Comparison of ENCODE assay signal across 36 cellular contexts in the genomic region with DNA sequence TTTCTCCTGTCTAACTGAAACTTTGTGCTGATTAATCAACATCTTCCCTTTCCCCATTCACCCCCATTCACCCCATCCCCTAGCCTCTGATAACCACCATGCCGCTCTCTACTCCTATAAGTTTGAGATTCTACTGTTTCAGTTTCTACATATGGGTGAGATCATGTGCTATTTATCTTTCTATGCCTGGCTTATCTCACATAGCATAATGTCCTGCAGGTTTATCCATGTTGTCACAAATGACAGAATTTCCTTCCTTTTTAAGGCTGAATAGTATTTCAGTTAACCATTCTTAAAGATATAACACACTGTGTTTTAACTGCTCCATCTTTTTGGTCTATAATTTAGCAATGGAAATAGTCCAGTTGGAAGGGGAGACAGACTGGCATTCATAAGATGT.
"Had no signal": no experiment of that assay in that cellular context is flagged by ENCODE, and none has a peak within 500 bp of the region (broad histone marks: within the 10 kb centered on the region; RNA-seq: fewer than 3 reads in every experiment).

No MANE protein-coding gene starts in this region.

- H3K4me3 Mint-ChIP-seq: activated CD4-positive, alpha-beta memory T cell treated with anti-CD3 and anti-CD28 coated beads, Interleukin-2, amount 10 ng/mL, durations not matched to agents 7 days and 5 days; activated CD8-positive, alpha-beta memory T cell treated with anti-CD3 and anti-CD28 coated beads, Interleukin-2, amount 10 ng/mL, durations not matched to agents 7 days and 5 days; activated naive CD4-positive, alpha-beta T cell treated with anti-CD3 and anti-CD28 coated beads, Interleukin-2, amount 10 ng/mL, durations not matched to agents 7 days and 5 days; activated naive CD8-positive, alpha-beta T cell; activated naive CD8-positive, alpha-beta T cell treated with anti-CD3 and anti-CD28 coated beads, Interleukin-2, amount 50 U/mL, for 24 hours; brain; T-helper 1 cell treated with Interleukin-12 subunit alpha and Interleukin-12 subunit beta and Interleukin-4 antibody, amounts not matched to agents 30 μg/mL and 1 μg/mL, for 36 hours; T-helper 2 cell treated with Interferon-gamma antibody and Interleukin-4, amounts not matched to agents 5 μg/mL and 100 μg/mL, for 36 hours had no signal

- H3K9me3 ChIP-seq: SJCRH30, SK-N-SH had no signal

- DNase-seq: activated CD4-positive, alpha-beta memory T cell treated with anti-CD3 and anti-CD28 coated beads, Interleukin-2, amount 10 ng/mL, durations not matched to agents 7 days and 5 days; activated CD4-positive, alpha-beta T cell treated with anti-CD3 and anti-CD28 coated beads for 1 hour; activated CD4-positive, alpha-beta T cell treated with anti-CD3 and anti-CD28 coated beads for 48 hours; activated CD4-positive, CD25-positive, alpha-beta regulatory T cell; activated CD8-positive, alpha-beta memory T cell treated with anti-CD3 and anti-CD28 coated beads for 24 hours; activated CD8-positive, alpha-beta memory T cell treated with anti-CD3 and anti-CD28 coated beads, Interleukin-2, amount 10 ng/mL, durations not matched to agents 7 days and 5 days; activated CD8-positive, alpha-beta memory T cell treated with anti-CD3 and anti-CD28 coated beads, Interleukin-2, amount 50 U/mL, for 48 hours; activated effector memory CD4-positive, alpha-beta T cell treated with Interleukin-2 at 50 U/mL for 16 hours; activated naive CD4-positive, alpha-beta T cell treated with anti-CD3 and anti-CD28 coated beads, Interleukin-2, amount 10 ng/mL, durations not matched to agents 7 days and 5 days; activated naive CD8-positive, alpha-beta T cell treated with anti-CD3 and anti-CD28 coated beads, Interleukin-2, amount 50 U/mL, for 24 hours; activated T-cell treated with anti-CD3 and anti-CD28 coated beads, Interleukin-2, amount 50 U/mL, for 48 hours; anterior cingulate cortex; caudate nucleus; cerebellar nuclear complex; Kasumi-1; KG1; MM.1S; MV-4-11; NCI-H1092 treated with DMSO at 0.1 percent for 48 hours; NCI-H1417; NCI-H146; NCI-H187; NCI-H2029 treated with DMSO at 0.1 percent for 48 hours; NCI-H2107; NCI-H2171; NCI-H510A; NCI-H526; NCI-H748 treated with DMSO at 0.1 percent for 48 hours; SHP77; SJCRH30; SK-N-SH; WERI-Rb-1 had no signal

- H3K9me3 Mint-ChIP-seq: activated CD4-positive, alpha-beta memory T cell treated with anti-CD3 and anti-CD28 coated beads, Interleukin-2, amount 10 ng/mL, durations not matched to agents 7 days and 5 days; activated naive CD4-positive, alpha-beta T cell treated with anti-CD3 and anti-CD28 coated beads, Interleukin-2, amount 10 ng/mL, durations not matched to agents 7 days and 5 days; activated naive CD8-positive, alpha-beta T cell treated with anti-CD3 and anti-CD28 coated beads, Interleukin-2, amount 50 U/mL, for 24 hours; T-helper 1 cell treated with Interleukin-12 subunit alpha and Interleukin-12 subunit beta and Interleukin-4 antibody, amounts not matched to agents 30 μg/mL and 1 μg/mL, for 36 hours; T-helper 2 cell treated with Interferon-gamma antibody and Interleukin-4, amounts not matched to agents 5 μg/mL and 100 μg/mL, for 36 hours had no signal

- H3K4me1 ChIP-seq: SJCRH30 had no signal

- H3K36me3 Mint-ChIP-seq: activated CD8-positive, alpha-beta memory T cell treated with anti-CD3 and anti-CD28 coated beads, Interleukin-2, amount 10 ng/mL, durations not matched to agents 7 days and 5 days; activated naive CD4-positive, alpha-beta T cell treated with anti-CD3 and anti-CD28 coated beads, Interleukin-2, amount 10 ng/mL, durations not matched to agents 7 days and 5 days; activated naive CD8-positive, alpha-beta T cell; brain had no signal

- H3K27me3 ChIP-seq: SJCRH30 had no signal

- H3K4me3 ChIP-seq: SJCRH30 had no signal

- H3K4me1 Mint-ChIP-seq: activated CD4-positive, alpha-beta memory T cell treated with anti-CD3 and anti-CD28 coated beads, Interleukin-2, amount 10 ng/mL, durations not matched to agents 7 days and 5 days; activated CD8-positive, alpha-beta memory T cell treated with anti-CD3 and anti-CD28 coated beads, Interleukin-2, amount 10 ng/mL, durations not matched to agents 7 days and 5 days; activated naive CD4-positive, alpha-beta T cell treated with anti-CD3 and anti-CD28 coated beads, Interleukin-2, amount 10 ng/mL, durations not matched to agents 7 days and 5 days; activated naive CD8-positive, alpha-beta T cell treated with anti-CD3 and anti-CD28 coated beads, Interleukin-2, amount 50 U/mL, for 24 hours had no signal

- H3K27ac ChIP-seq: SJCRH30, WERI-Rb-1 had no signal

- H3K27me3 Mint-ChIP-seq: activated CD4-positive, alpha-beta memory T cell treated with anti-CD3 and anti-CD28 coated beads, Interleukin-2, amount 10 ng/mL, durations not matched to agents 7 days and 5 days; activated CD8-positive, alpha-beta memory T cell treated with anti-CD3 and anti-CD28 coated beads, Interleukin-2, amount 10 ng/mL, durations not matched to agents 7 days and 5 days; activated naive CD4-positive, alpha-beta T cell treated with anti-CD3 and anti-CD28 coated beads, Interleukin-2, amount 10 ng/mL, durations not matched to agents 7 days and 5 days; activated naive CD8-positive, alpha-beta T cell; activated naive CD8-positive, alpha-beta T cell treated with anti-CD3 and anti-CD28 coated beads, Interleukin-2, amount 50 U/mL, for 24 hours had no signal

- H3K36me3 ChIP-seq: SJCRH30, WERI-Rb-1 had no signal

- H3K27ac Mint-ChIP-seq: activated CD4-positive, alpha-beta memory T cell treated with anti-CD3 and anti-CD28 coated beads, Interleukin-2, amount 10 ng/mL, durations not matched to agents 7 days and 5 days; activated CD8-positive, alpha-beta memory T cell treated with anti-CD3 and anti-CD28 coated beads, Interleukin-2, amount 10 ng/mL, durations not matched to agents 7 days and 5 days; activated naive CD4-positive, alpha-beta T cell treated with anti-CD3 and anti-CD28 coated beads, Interleukin-2, amount 10 ng/mL, durations not matched to agents 7 days and 5 days; activated naive CD8-positive, alpha-beta T cell; activated naive CD8-positive, alpha-beta T cell treated with anti-CD3 and anti-CD28 coated beads, Interleukin-2, amount 50 U/mL, for 24 hours; brain; T-helper 1 cell treated with Interleukin-12 subunit alpha and Interleukin-12 subunit beta and Interleukin-4 antibody, amounts not matched to agents 30 μg/mL and 1 μg/mL, for 36 hours; T-helper 2 cell treated with Interferon-gamma antibody and Interleukin-4, amounts not matched to agents 5 μg/mL and 100 μg/mL, for 36 hours had no signal

- ATAC-seq: activated CD8-positive, alpha-beta memory T cell treated with anti-CD3 and anti-CD28 coated beads, Interleukin-2, amount 10 ng/mL, durations not matched to agents 7 days and 5 days; activated naive CD8-positive, alpha-beta T cell treated with anti-CD3 and anti-CD28 coated beads, Interleukin-2, amount 50 U/mL, for 24 hours had no signal
